8 cellular contexts compared by ENCODE assay signal in genomic region chr7:35037526-35038339, GRCh38. TPM values are rescaled to one million over a fixed set of nuclear protein-coding genes. Genes with fewer than 3 reads are reported as not detected.
DNase-seq lines count a peak whose midpoint lies in the region; TF ChIP-seq lines count a peak whose summit lies in the region.

No MANE protein-coding gene starts in this region.

- peak overlapping the region; percentile 59 for H3K4me3 ChIP-seq in HAP-1
- H3K4me3 ChIP-seq in MG63 = peak overlapping the region; percentile 89
- peak overlapping the region; percentile 63 to 73 for H3K4me3 ChIP-seq in neutrophil (ENCODE audit: low read depth in 1 of 2, low read length in 1 of 2)

- DNase-seq in GF-D8 (lab: John Stamatoyannopoulos, UW) = peak; percentile 82
- peak; percentile 93 to 94 for DNase-seq in HAP-1 (ENCODE audit: low spot score in 2 of 2)
- peak; percentile 94 for DNase-seq in MG63
- peak; percentile 77 for DNase-seq in SHP77 treated with DMSO at 0.1 percent for 48 hours (lab: John Stamatoyannopoulos, UW)
- peak; percentile 84 for DNase-seq in activated gamma-delta T cell treated with anti-CD3 and anti-CD28 coated beads, Interleukin-2, amount 50 U/mL, for 16 hours (ENCODE audit: low read depth)
- DNase-seq in foreskin melanocyte = peak; percentile 78
- DNase-seq in substantia nigra (lab: John Stamatoyannopoulos, UW) = peak; percentile 67 to 98 (median 92)

- TF ChIP-seq CTCF in neutrophil (IDR thresholded peaks at IDR 0.05) = peak; percentile 2

- no peaks in the 10 kb centered on the region for H3K36me3 ChIP-seq in HAP-1 (replicated peaks)
- H3K36me3 ChIP-seq in MG63 = no peaks in the 10 kb centered on the region
- no peaks in the 10 kb centered on the region for H3K36me3 ChIP-seq in neutrophil

- H3K4me1 ChIP-seq in HAP-1 = peaks cover 11% of the 10 kb centered on the region
- H3K4me1 ChIP-seq in neutrophil (ENCODE audit: control insufficient read depth in 1 of 2, insufficient read depth in 1 of 2, low read depth in 1 of 2, low read length in 1 of 2) = peaks cover 7 to 9% of the 10 kb centered on the region in 2 experiments

- in situ Hi-C loops in HAP-1 (cut with MboI; ENCODE audit: low sequenced_read_pairs) = loop anchor here (25.0 kb wide), 1 partner anchor 375 kb away; the partner anchor contains the start of gene NPSR1

- H3K27ac ChIP-seq in neutrophil = peak overlapping the region; percentile 63
- peak overlapping the region; percentile 69 for H3K27ac ChIP-seq in substantia nigra (ENCODE audit: low read depth, low read length, poor library complexity, severe bottlenecking)

- no peaks in the 10 kb centered on the region for H3K9me3 ChIP-seq in HAP-1
- no peaks in the 10 kb centered on the region for H3K9me3 ChIP-seq in MG63
- H3K9me3 ChIP-seq in neutrophil = no peaks in the 10 kb centered on the region

- no peaks in the 10 kb centered on the region; the same call in 1 of the 2 replicates for H3K27me3 ChIP-seq in HAP-1 (ENCODE audit: low read depth)
- no peaks in the 10 kb centered on the region for H3K27me3 ChIP-seq in MG63
- H3K27me3 ChIP-seq in neutrophil = peaks cover 36% of the 10 kb centered on the region

RNA-seq across cellular contexts. Expression of gene DPY19L1, which starts 0.4 kb away (rescaled TPM):
- 13.3 and 22.2 TPM in 2 replicates for total RNA-seq in MG63 (2014; rRNA removed; shearing (Covaris generic); ENCODE audit: low replicate concordance)

Comparison
In these comparisons a context has a peak if more than half of its experiments do, and no peak if none do; other contexts are left out.
1. Peak in every context shown above with its lines: DNase-seq, H3K4me3 ChIP-seq and H3K27ac ChIP-seq.